15 cellular contexts compared by ENCODE assay signal in the genomic region with DNA sequence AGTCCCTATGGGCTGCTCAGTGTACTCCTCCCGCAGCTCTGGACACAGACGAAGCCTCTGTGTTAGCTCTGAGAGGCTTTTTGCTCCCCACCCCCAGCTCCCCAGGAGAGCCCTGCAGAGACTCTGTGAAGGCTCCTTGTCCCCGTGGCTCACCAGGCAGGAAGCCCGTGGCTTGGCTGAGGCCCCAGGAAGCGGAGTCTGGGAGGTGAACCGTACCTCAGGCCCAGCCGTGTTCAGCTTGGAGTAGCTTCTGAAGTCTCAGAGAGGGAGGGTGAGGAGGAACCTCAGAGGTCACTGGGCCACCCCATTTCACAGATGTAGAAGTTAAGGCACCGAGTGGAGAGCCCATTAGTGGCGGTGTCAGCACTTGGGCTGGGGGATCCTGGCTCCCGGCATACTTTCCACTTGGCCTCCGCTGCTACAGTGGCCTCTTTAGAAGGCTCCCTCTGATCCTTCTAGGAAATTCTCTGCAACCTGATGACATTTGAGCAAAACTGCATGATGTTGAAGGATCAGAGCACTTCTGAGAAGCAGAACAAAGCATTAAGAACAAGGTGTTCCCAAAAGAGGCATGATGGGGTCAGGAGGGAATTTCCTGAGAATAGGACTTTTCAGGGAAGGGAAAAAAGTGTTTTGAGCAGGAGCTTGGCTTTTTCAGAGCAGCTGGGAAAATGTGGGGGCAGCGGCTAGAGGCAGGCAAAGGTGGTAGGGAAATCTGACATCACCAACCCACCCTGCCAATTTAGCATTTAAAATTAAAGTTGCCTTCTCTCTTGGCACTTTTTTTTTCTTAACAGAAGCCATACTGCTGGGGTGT.
DNase-seq lines count a peak whose midpoint lies in the region; ATAC-seq and TF ChIP-seq lines count a peak whose summit lies in the region.
"Had no signal": no experiment of that assay in that cellular context is flagged by ENCODE, and none has a peak within 500 bp of the region (broad histone marks: within the 10 kb centered on the region; RNA-seq: fewer than 3 reads in every experiment).

No MANE protein-coding gene starts in this region.

- CTCF ChIA-PET in activated naive CD4-positive, alpha-beta T cell treated with anti-CD3 and anti-CD28 coated beads for 36 hours (lab: Charles Lee) = interaction anchor here (0.5 kb wide), 1 partner anchor 488 kb away, joined by 3 read pairs; no protein-coding TSS in a partner anchor

- peak; percentile 82 for DNase-seq in GDM1 (lab: John Stamatoyannopoulos, UW)
- peak; percentile 64 for DNase-seq in NB4 (ENCODE audit: low read depth)
- DNase-seq in fibroblast of pulmonary artery (ENCODE audit: low read depth) = peak; percentile 60
- peak; percentile 71 for DNase-seq in renal cortical epithelial cell (ENCODE audit: low read depth)
- no peak for DNase-seq in stimulated activated CD4-positive, alpha-beta T cell treated with anti-CD3 and anti-CD28 coated beads, Interleukin-15, amount 100 ng/mL, for 24 hours
- DNase-seq in ureter (ENCODE audit: low spot score) = no peak
- DNase-seq in activated naive CD4-positive, alpha-beta T cell treated with anti-CD3 and anti-CD28 coated beads for 36 hours = no peak
- DNase-seq: activated CD4-positive, CD25-positive, alpha-beta regulatory T cell; activated naive CD8-positive, alpha-beta T cell treated with anti-CD3 and anti-CD28 coated beads, Interleukin-2, amount 50 U/mL, for 24 hours; foreskin melanocyte; kidney; NCI-H2107; SW 1271 had no signal

- TF ChIP-seq POLR2A in NB4 (IDR thresholded peaks at IDR 0.05; ENCODE audit: extremely low read depth, insufficient read length) = no peak

- H3K4me3 Mint-ChIP-seq in activated naive CD4-positive, alpha-beta T cell treated with anti-CD3 and anti-CD28 coated beads for 36 hours = no peak overlapping the region
- H3K4me3 Mint-ChIP-seq: activated naive CD8-positive, alpha-beta T cell treated with anti-CD3 and anti-CD28 coated beads, Interleukin-2, amount 50 U/mL, for 24 hours; natural killer cell treated with Interleukin-12 subunit alpha and Interleukin-12 subunit beta and Interleukin-15 and Interleukin-18, amount 100 ng/mL, for 72 hours had no signal

- no peak for TF ChIP-seq CTCF in NB4 (IDR thresholded peaks at IDR 0.05; ENCODE audit: low read depth, low read length)
- no peak for TF ChIP-seq CTCF in fibroblast of pulmonary artery (IDR thresholded peaks at IDR 0.05; ENCODE audit: low read length, missing control alignments)

- no peaks in the 10 kb centered on the region for H3K9me3 Mint-ChIP-seq in activated naive CD4-positive, alpha-beta T cell treated with anti-CD3 and anti-CD28 coated beads for 36 hours
- H3K9me3 Mint-ChIP-seq: natural killer cell treated with Interleukin-12 subunit alpha and Interleukin-12 subunit beta and Interleukin-15 and Interleukin-18, amount 100 ng/mL, for 72 hours had no signal

- H3K27me3 Mint-ChIP-seq in activated naive CD4-positive, alpha-beta T cell treated with anti-CD3 and anti-CD28 coated beads for 36 hours (ENCODE audit: low read depth) = no peaks in the 10 kb centered on the region
- H3K27me3 Mint-ChIP-seq: activated naive CD8-positive, alpha-beta T cell treated with anti-CD3 and anti-CD28 coated beads, Interleukin-2, amount 50 U/mL, for 24 hours had no signal

- intact Hi-C loops in activated naive CD4-positive, alpha-beta T cell treated with anti-CD3 and anti-CD28 coated beads for 36 hours (cut with micrococcal nuclease) = no loop called here

- H3K27ac Mint-ChIP-seq in activated naive CD4-positive, alpha-beta T cell treated with anti-CD3 and anti-CD28 coated beads for 36 hours = no peak overlapping the region
- H3K27ac Mint-ChIP-seq: activated naive CD8-positive, alpha-beta T cell treated with anti-CD3 and anti-CD28 coated beads, Interleukin-2, amount 50 U/mL, for 24 hours; natural killer cell treated with Interleukin-12 subunit alpha and Interleukin-12 subunit beta and Interleukin-15 and Interleukin-18, amount 100 ng/mL, for 72 hours had no signal

- H3K4me3 ChIP-seq in NB4 (ENCODE audit: low read depth, low read length) = no peak overlapping the region
- H3K4me3 ChIP-seq in fibroblast of pulmonary artery (replicated peaks; ENCODE audit: low read depth, low read length) = no peak overlapping the region

- no peaks in the 10 kb centered on the region for H3K36me3 Mint-ChIP-seq in activated naive CD4-positive, alpha-beta T cell treated with anti-CD3 and anti-CD28 coated beads for 36 hours (ENCODE audit: low read depth)
- H3K36me3 Mint-ChIP-seq: natural killer cell treated with Interleukin-12 subunit alpha and Interleukin-12 subunit beta and Interleukin-15 and Interleukin-18, amount 100 ng/mL, for 72 hours had no signal

- ATAC-seq in HG03460 (IDR thresholded peaks at IDR 0.05; ENCODE audit: unreplicated experiment) = no peak
- ATAC-seq: activated naive CD8-positive, alpha-beta T cell treated with anti-CD3 and anti-CD28 coated beads, Interleukin-2, amount 50 U/mL, for 24 hours had no signal

- H3K4me1 Mint-ChIP-seq in activated naive CD4-positive, alpha-beta T cell treated with anti-CD3 and anti-CD28 coated beads for 36 hours (ENCODE audit: low read depth) = no peaks in the 10 kb centered on the region

Comparison
In these comparisons a context has a peak if more than half of its experiments do, and no peak if none do; other contexts are left out.
1. DNase-seq: peak in GDM1 (single experiment), NB4 (single experiment), fibroblast of pulmonary artery (single experiment) and renal cortical epithelial cell (single experiment); none in stimulated activated CD4-positive, alpha-beta T cell treated with anti-CD3 and anti-CD28 coated beads, Interleukin-15, amount 100 ng/mL, for 24 hours (single experiment), ureter (single experiment) and activated naive CD4-positive, alpha-beta T cell treated with anti-CD3 and anti-CD28 coated beads for 36 hours (single experiment).